In the genomic region with DNA sequence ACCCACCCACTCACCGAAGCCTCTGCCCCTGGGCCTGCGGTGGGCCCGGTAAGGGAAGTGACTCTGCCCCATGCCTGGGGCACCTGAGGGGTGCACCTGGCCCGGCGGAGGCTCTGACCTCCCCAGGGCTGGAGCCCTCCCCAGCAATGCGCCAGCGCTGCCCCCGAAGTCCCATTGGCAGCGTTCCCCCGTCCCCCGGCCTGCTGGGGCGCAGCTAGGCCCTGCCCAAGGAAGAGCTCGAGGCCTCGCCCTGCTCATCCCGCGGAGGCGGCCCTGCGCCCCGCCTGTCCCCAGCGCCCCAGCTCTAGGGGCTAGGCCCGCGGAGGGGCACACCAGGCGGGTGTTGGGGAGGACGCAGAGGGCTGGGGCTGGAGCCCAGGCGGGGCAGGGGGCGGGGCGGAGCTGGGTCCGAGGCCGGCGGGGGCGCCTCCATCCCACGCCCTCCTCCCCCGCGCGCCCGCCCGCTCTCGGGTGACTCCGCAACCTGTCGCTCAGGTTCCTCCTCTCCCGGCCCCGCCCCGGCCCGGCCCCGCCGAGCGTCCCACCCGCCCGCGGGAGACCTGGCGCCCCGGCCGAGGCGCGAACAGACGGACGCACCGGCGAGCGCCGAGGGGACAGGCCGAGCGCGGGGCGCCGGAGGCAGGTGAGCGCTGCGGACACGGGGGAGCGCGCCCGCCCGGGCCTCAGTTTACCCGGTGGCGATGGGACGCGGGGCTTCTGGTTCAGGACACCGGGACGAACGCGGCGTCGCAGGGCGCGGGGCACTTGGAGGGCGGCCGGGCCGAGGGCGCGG, we compare ENCODE assay signal across 8 cellular contexts. TPM values are rescaled to one million over a fixed set of nuclear protein-coding genes. Genes with fewer than 3 reads are reported as not detected.
DNase-seq lines count a peak whose midpoint lies in the region; ATAC-seq and TF ChIP-seq lines count a peak whose summit lies in the region.

A gene (plus strand): TSS at position 586 of the 793 bp plus-strand sequence. CDS start 3,177 bp downstream, outside the sequence.

- no peaks in the 10 kb centered on the region for H3K9me3 ChIP-seq in body of pancreas
- no peaks in the 10 kb centered on the region for H3K9me3 ChIP-seq in thymus (ENCODE audit: control insufficient read depth)

- no peak within 1 kb of the TSS for H3K4me3 Mint-ChIP-seq in activated CD8-positive, alpha-beta memory T cell treated with anti-CD3 and anti-CD28 coated beads, Interleukin-2, amount 10 ng/mL, durations not matched to agents 7 days and 5 days
- H3K4me3 Mint-ChIP-seq in activated CD4-positive, alpha-beta T cell treated with anti-CD3 and anti-CD28 coated beads, Interleukin-2, amount 10 ng/mL, durations not matched to agents 7 days and 5 days: no peak within 1 kb of the TSS

- H3K27me3 ChIP-seq in body of pancreas (no peaks in the 10 kb centered on the region), thymus (ENCODE audit: control insufficient read depth, insufficient read depth) (peaks cover 41% of the 10 kb centered on the region)

- intact Hi-C loops in body of pancreas (cut with DNase I): no loop called here

- no peak within 1 kb of the TSS for H3K27ac Mint-ChIP-seq in activated CD8-positive, alpha-beta memory T cell treated with anti-CD3 and anti-CD28 coated beads, Interleukin-2, amount 10 ng/mL, durations not matched to agents 7 days and 5 days
- H3K27ac Mint-ChIP-seq in activated CD4-positive, alpha-beta T cell treated with anti-CD3 and anti-CD28 coated beads, Interleukin-2, amount 10 ng/mL, durations not matched to agents 7 days and 5 days: no peak within 1 kb of the TSS

- ATAC-seq in activated CD8-positive, alpha-beta memory T cell treated with anti-CD3 and anti-CD28 coated beads, Interleukin-2, amount 10 ng/mL, durations not matched to agents 7 days and 5 days: peak; percentile 12
- peak; percentile 43 for ATAC-seq in body of pancreas

- no peaks in the 10 kb centered on the region for H3K36me3 Mint-ChIP-seq in activated CD8-positive, alpha-beta memory T cell treated with anti-CD3 and anti-CD28 coated beads, Interleukin-2, amount 10 ng/mL, durations not matched to agents 7 days and 5 days
- peaks cover 1% of the 10 kb centered on the region for H3K36me3 Mint-ChIP-seq in activated CD4-positive, alpha-beta T cell treated with anti-CD3 and anti-CD28 coated beads, Interleukin-2, amount 10 ng/mL, durations not matched to agents 7 days and 5 days (ENCODE audit: low read depth)

- POLR2A ChIA-PET in activated CD4-positive, alpha-beta T cell treated with anti-CD3 and anti-CD28 coated beads, Interleukin-2, amount 10 ng/mL, durations not matched to agents 7 days and 5 days (lab: Charles Lee): no interaction called here

- peaks cover 2% of the 10 kb centered on the region for H3K4me1 Mint-ChIP-seq in activated CD8-positive, alpha-beta memory T cell treated with anti-CD3 and anti-CD28 coated beads, Interleukin-2, amount 10 ng/mL, durations not matched to agents 7 days and 5 days
- H3K4me1 Mint-ChIP-seq in activated CD4-positive, alpha-beta T cell treated with anti-CD3 and anti-CD28 coated beads, Interleukin-2, amount 10 ng/mL, durations not matched to agents 7 days and 5 days: peaks cover 6% of the 10 kb centered on the region

- DNase-seq in activated CD8-positive, alpha-beta memory T cell treated with anti-CD3 and anti-CD28 coated beads, Interleukin-2, amount 10 ng/mL, durations not matched to agents 7 days and 5 days: no peak
- DNase-seq in activated CD8-positive, alpha-beta memory T cell treated with anti-CD3 and anti-CD28 coated beads, Interleukin-2, amount 50 U/mL, for 48 hours: no peak
- DNase-seq in body of pancreas: peak; percentile 68 to 79 (median 72)
- DNase-seq in left kidney (ENCODE audit: low read depth, low spot score): peak; percentile 68
- DNase-seq in H4 (ENCODE audit: low spot score): no peak
- DNase-seq in NOMO-1 (lab: John Stamatoyannopoulos, UW; ENCODE audit: unreplicated experiment in 2 of 2): no peak
- no peak for DNase-seq in activated CD4-positive, alpha-beta T cell treated with anti-CD3 and anti-CD28 coated beads, Interleukin-2, amount 10 ng/mL, durations not matched to agents 7 days and 5 days

- TF ChIP-seq CTCF in body of pancreas (IDR thresholded peaks at IDR 0.05): no peak

- H3K4me1 ChIP-seq in body of pancreas (peaks cover 83% of the 10 kb centered on the region), thymus (ENCODE audit: control insufficient read depth, insufficient read depth, low read length) (no peaks in the 10 kb centered on the region)

- H3K9me3 Mint-ChIP-seq in activated CD8-positive, alpha-beta memory T cell treated with anti-CD3 and anti-CD28 coated beads, Interleukin-2, amount 10 ng/mL, durations not matched to agents 7 days and 5 days (ENCODE audit: low read depth): no peaks in the 10 kb centered on the region
- no peaks in the 10 kb centered on the region for H3K9me3 Mint-ChIP-seq in activated CD4-positive, alpha-beta T cell treated with anti-CD3 and anti-CD28 coated beads, Interleukin-2, amount 10 ng/mL, durations not matched to agents 7 days and 5 days

- H3K36me3 ChIP-seq in body of pancreas (replicated peaks in 1 of 2; ENCODE audit: insufficient read depth in 1 of 2, low read depth in 2 of 2): no peaks in the 10 kb centered on the region
- peaks cover 33% of the 10 kb centered on the region for H3K36me3 ChIP-seq in thymus (ENCODE audit: control insufficient read depth, insufficient read depth)

- TF ChIP-seq POLR2A in body of pancreas (IDR thresholded peaks at IDR 0.05): no peak

- CTCF ChIA-PET in activated CD8-positive, alpha-beta memory T cell treated with anti-CD3 and anti-CD28 coated beads, Interleukin-2, amount 10 ng/mL, durations not matched to agents 7 days and 5 days (lab: Charles Lee): interaction anchor here (1.5 kb wide), 1 partner anchor 9 kb away, joined by 7 read pairs; no protein-coding TSS in a partner anchor
- CTCF ChIA-PET in activated CD4-positive, alpha-beta T cell treated with anti-CD3 and anti-CD28 coated beads, Interleukin-2, amount 10 ng/mL, durations not matched to agents 7 days and 5 days (lab: Charles Lee): interaction anchor here (0.9 to 1.7 kb wide), 4 partner anchors 10 to 455 kb away, joined by 3 to 7 read pairs (median 3); a partner anchor contains a TSS

- H3K27me3 Mint-ChIP-seq in activated CD8-positive, alpha-beta memory T cell treated with anti-CD3 and anti-CD28 coated beads, Interleukin-2, amount 10 ng/mL, durations not matched to agents 7 days and 5 days: peaks cover 11% of the 10 kb centered on the region
- H3K27me3 Mint-ChIP-seq in activated CD4-positive, alpha-beta T cell treated with anti-CD3 and anti-CD28 coated beads, Interleukin-2, amount 10 ng/mL, durations not matched to agents 7 days and 5 days: peaks cover 8% of the 10 kb centered on the region

- WGBS in body of pancreas, 2 donors: 2% methylated on average over 80 of the region's 90 CpGs; no CpG with 5 or more reads in 1 of the 2 donors
- 11% methylated on average over 90 of the region's 90 CpGs for WGBS in thymus

- H3K27ac ChIP-seq in body of pancreas (peak within 1 kb of the TSS; percentile 74 to 94 (median 88)), thymus (ENCODE audit: low read depth) (no peak within 1 kb of the TSS)

- H3K4me3 ChIP-seq in body of pancreas (peak within 1 kb of the TSS; percentile 44 to 45), thymus (ENCODE audit: low read length) (peak within 1 kb of the TSS; percentile 38)

RNA-seq across cellular contexts. Expression of the gene that starts here (rescaled TPM):
- total RNA-seq in activated CD8-positive, alpha-beta memory T cell treated with anti-CD3 and anti-CD28 coated beads, Interleukin-2, amount 10 ng/mL, durations not matched to agents 7 days and 5 days: 10 to 100 TPM; 17.4 to 20.2 TPM
- 100 to 1,000 TPM; 126 to 153 TPM for total RNA-seq in body of pancreas
- polyA plus RNA-seq in thymus: 28.8 TPM
- 0.12 TPM in 1 of 2 replicates, not detected in the other for total RNA-seq in H4 (2014; rRNA removed; shearing (Covaris generic))
- total RNA-seq in activated CD4-positive, alpha-beta T cell treated with anti-CD3 and anti-CD28 coated beads, Interleukin-2, amount 10 ng/mL, durations not matched to agents 7 days and 5 days: 10 to 100 TPM in 1 of 2 experiments, 1 to 10 TPM in 1; 7.8 to 11.9 TPM

Comparison
In these comparisons a context has a peak if more than half of its experiments do, and no peak if none do; other contexts are left out.
1. RNA of the gene that starts here (total RNA-seq): 126 to 153 TPM in body of pancreas; 17.4 to 20.2 TPM in activated CD8-positive, alpha-beta memory T cell treated with anti-CD3 and anti-CD28 coated beads, Interleukin-2, amount 10 ng/mL, durations not matched to agents 7 days and 5 days, 7.8 to 11.9 TPM in activated CD4-positive, alpha-beta T cell treated with anti-CD3 and anti-CD28 coated beads, Interleukin-2, amount 10 ng/mL, durations not matched to agents 7 days and 5 days and 0.12 TPM in H4; every median in the first group is over 4 times any median in the second.
2. DNase-seq: peak in body of pancreas (4 of 4) and left kidney (single experiment); none in activated CD8-positive, alpha-beta memory T cell treated with anti-CD3 and anti-CD28 coated beads, Interleukin-2, amount 10 ng/mL, durations not matched to agents 7 days and 5 days (single experiment), activated CD8-positive, alpha-beta memory T cell treated with anti-CD3 and anti-CD28 coated beads, Interleukin-2, amount 50 U/mL, for 48 hours (single experiment), H4 (single experiment), NOMO-1 (0 of 2) and activated CD4-positive, alpha-beta T cell treated with anti-CD3 and anti-CD28 coated beads, Interleukin-2, amount 10 ng/mL, durations not matched to agents 7 days and 5 days (single experiment).